In genomic region chr7:156516791-156517378, GRCh38 we compare ENCODE assay signal across 21 cellular contexts.
DNase-seq lines count a peak whose midpoint lies in the region; TF ChIP-seq lines count a peak whose summit lies in the region.
"Had no signal": no experiment of that assay in that cellular context is flagged by ENCODE, and none has a peak within 500 bp of the region (broad histone marks: within the 10 kb centered on the region; RNA-seq: fewer than 3 reads in every experiment).

No MANE protein-coding gene starts in this region.

- TF ChIP-seq EP300 in transverse colon (IDR thresholded peaks at IDR 0.05; ENCODE audit: low read depth), result no peak

- TF ChIP-seq CTCF in HEK293 (tag by site-specific recombination; IDR thresholded peaks at IDR 0.05) (no peak), colonic mucosa (IDR thresholded peaks at IDR 0.05) (no peak), liver (IDR thresholded peaks at IDR 0.05; ENCODE audit: low read depth, low read length, missing input control) (no peak), transverse colon (IDR thresholded peaks at IDR 0.05) (no peak), A673 (conservative IDR thresholded peaks at IDR 0.05; ENCODE audit: low read depth, low read length) (no peak)

- H3K4me3 ChIP-seq in HEK293 (ENCODE audit: low read depth, low read length), result no peak overlapping the region
- peak overlapping the region; percentile 13 for H3K4me3 ChIP-seq in colonic mucosa
- peak overlapping the region; percentile 40 to 87 (median 66) for H3K4me3 ChIP-seq in liver (ENCODE audit: low read depth in 1 of 3, low read length in 3 of 3)
- H3K4me3 ChIP-seq in transverse colon, result peak overlapping the region in 2 of 4 donors; percentile 11 to 35
- H3K4me3 ChIP-seq in A673 (ENCODE audit: low read depth, low read length, poor library complexity, severe bottlenecking), result no peak overlapping the region
- H3K4me3 ChIP-seq: A549, BLaER1, GM12878 had no signal

- intact Hi-C loops in colonic mucosa (cut with DNase I) (no loop called here), transverse colon (cut with DNase I; ENCODE audit: low total_unique reads) (no loop called here), A673 (cut with micrococcal nuclease; ENCODE audit: unreplicated experiment) (no loop called here)

- CTCF ChIA-PET in HEK293 (lab: Yijun Ruan, JAX), result no interaction called here
- CTCF ChIA-PET in A673 (lab: Charles Lee), result no interaction called here

- TF ChIP-seq POLR2A in transverse colon (IDR thresholded peaks at IDR 0.05), result peak; percentile 35

- no TSS peak for BruUV-seq in A673 (replicated peaks; lab: Mats Ljungman, UMichigan)

- H3K27me3 ChIP-seq in colonic mucosa (no peaks in the 10 kb centered on the region), liver (ENCODE audit: control insufficient read depth in 4 of 4, insufficient read depth in 4 of 4, low read length in 3 of 4) (no peaks in the 10 kb centered on the region), transverse colon (no peaks in the 10 kb centered on the region), A673 (replicated peaks; ENCODE audit: insufficient read depth, low read depth, low read length, poor library complexity) (peaks cover 3% of the 10 kb centered on the region)
- H3K27me3 ChIP-seq: BLaER1 had no signal

- no peaks in the 10 kb centered on the region for H3K9me3 ChIP-seq in HEK293 (ENCODE audit: control insufficient read depth, insufficient read depth, low read depth, low read length)
- H3K9me3 ChIP-seq in colonic mucosa, result no peaks in the 10 kb centered on the region
- H3K9me3 ChIP-seq in liver (ENCODE audit: control insufficient read depth in 4 of 4, low read length in 3 of 4), result no peaks in the 10 kb centered on the region
- H3K9me3 ChIP-seq in transverse colon, result no peaks in the 10 kb centered on the region
- H3K9me3 ChIP-seq in A673 (ENCODE audit: low read depth, low read length, poor library complexity, severe bottlenecking), result no peaks in the 10 kb centered on the region
- H3K9me3 ChIP-seq: A549 had no signal

- no peak overlapping the region for H3K27ac ChIP-seq in HEK293 (ENCODE audit: extremely low read depth, low read depth, low read length)
- no peak overlapping the region for H3K27ac ChIP-seq in colonic mucosa
- peak overlapping the region; percentile 86 to 95 for H3K27ac ChIP-seq in liver (ENCODE audit: low read depth in 1 of 2, low read length in 2 of 2)
- H3K27ac ChIP-seq in transverse colon, result peak overlapping the region; percentile 3 to 66 (median 58)
- H3K27ac ChIP-seq in A673 (ENCODE audit: low read depth, low read length, poor library complexity, severe bottlenecking), result no peak overlapping the region
- H3K27ac ChIP-seq: A549, BLaER1, KMS-11 had no signal

- POLR2A ChIA-PET in HEK293 (lab: Yijun Ruan, JAX), result no interaction called here
- POLR2A ChIA-PET in A673 (lab: Charles Lee; ENCODE audit: low non-redundant PET), result no interaction called here

- H3K36me3 ChIP-seq in HEK293 (ENCODE audit: control insufficient read depth in 2 of 2, insufficient read depth in 1 of 2, low read length in 2 of 2), result no peaks in the 10 kb centered on the region
- H3K36me3 ChIP-seq in colonic mucosa, result no peaks in the 10 kb centered on the region
- H3K36me3 ChIP-seq in liver (ENCODE audit: control insufficient read depth in 4 of 4, insufficient read depth in 3 of 4, low read depth in 1 of 4, low read length in 3 of 4), result no peaks in the 10 kb centered on the region
- no peaks in the 10 kb centered on the region for H3K36me3 ChIP-seq in transverse colon
- no peaks in the 10 kb centered on the region for H3K36me3 ChIP-seq in A673 (ENCODE audit: insufficient read depth, low read length, poor library complexity, severe bottlenecking)
- H3K36me3 ChIP-seq: BLaER1 had no signal

- in situ Hi-C loops in transverse colon (cut with MboI; ENCODE audit: low pct_ligation_motif_present in 1 of 4, low pct_unique_long_range_greater_than_20kb in 1 of 4, low sequenced_read_pairs in 3 of 4), result no loop called here

- H3K9ac ChIP-seq in colonic mucosa (ENCODE audit: low read depth in 2 of 2, low read length in 2 of 2) (peak overlapping the region; percentile 26 to 52), liver (ENCODE audit: low read depth in 1 of 2, low read length in 2 of 2) (peak overlapping the region; percentile 86 to 95)
- H3K9ac ChIP-seq: BLaER1, KMS-11 had no signal

- DNase-seq in colonic mucosa (no peak), transverse colon (no peak), A673 (ENCODE audit: low spot score) (no peak)
- DNase-seq in activated naive CD4-positive, alpha-beta T cell treated with anti-CD3 and anti-CD28 coated beads, Interleukin-2, amount 50 U/mL, for 16 hours, result no peak
- DNase-seq in activated CD4-positive, alpha-beta T cell treated with anti-CD3 and anti-CD28 coated beads, Interleukin-2, amount 50 U/mL, for 48 hours, result no peak
- DNase-seq: CD4-positive, alpha-beta memory T cell; EL; GOT3; MV-4-11; NCI-H1694 treated with DMSO at 0.1 percent for 48 hours; NCI-H2107; NCI-H510A; NCI-H774; OCI-M1; SIG-M5 had no signal

- no peak for TF ChIP-seq RAD21 in liver (IDR thresholded peaks at IDR 0.05)

- WGBS in liver, result 58% methylated on average over 2 of the region's 2 CpGs
- 73 to 78% methylated on average over 1 to 2 of the region's 2 CpGs for WGBS in transverse colon (ENCODE audit: low coverage in 1 of 2), 2 donors

- H3K4me1 ChIP-seq in HEK293 (ENCODE audit: control insufficient read depth, insufficient read depth, low read length) (no peaks in the 10 kb centered on the region), colonic mucosa (no peaks in the 10 kb centered on the region), liver (ENCODE audit: control insufficient read depth in 4 of 4, insufficient read depth in 4 of 4, low read length in 3 of 4) (peaks cover 5 to 16% (median 8%) of the 10 kb centered on the region in 4 donors), transverse colon (no peaks in the 10 kb centered on the region), A673 (ENCODE audit: insufficient read depth, low read length, poor library complexity, severe bottlenecking) (no peaks in the 10 kb centered on the region)

TF ChIP-seq in HEK293, 187 proteins besides CTCF, POLR2A, EP300 and RAD21:
- TF ChIP-seq ZNF776 (tag by site-specific recombination; IDR thresholded peaks at IDR 0.05; ENCODE audit: borderline replicate concordance), result no peak
- TF ChIP-seq ZBTB48 (tag by site-specific recombination; IDR thresholded peaks at IDR 0.05), result no peak
- no peak for TF ChIP-seq HOXD13 (CRISPR knock-in tag; IDR thresholded peaks at IDR 0.05; ENCODE audit: borderline replicate concordance)
- no peak for TF ChIP-seq ZEB2 (tag by site-specific recombination; IDR thresholded peaks at IDR 0.05)
- no peak for TF ChIP-seq KLF8 (tag by site-specific recombination; IDR thresholded peaks at IDR 0.05)
- 0 out of 2 replicates have a peak, but pooled peaks have one; percentile 9 for TF ChIP-seq ZNF202 (tag by site-specific recombination; IDR thresholded peaks at IDR 0.05; ENCODE audit: borderline replicate concordance)
- peak; percentile 55; the same call in 1 of the 2 replicates for TF ChIP-seq EGR2 (tag by site-specific recombination; IDR thresholded peaks at IDR 0.05; ENCODE audit: low read depth)
- TF ChIP-seq, protein P1, sequence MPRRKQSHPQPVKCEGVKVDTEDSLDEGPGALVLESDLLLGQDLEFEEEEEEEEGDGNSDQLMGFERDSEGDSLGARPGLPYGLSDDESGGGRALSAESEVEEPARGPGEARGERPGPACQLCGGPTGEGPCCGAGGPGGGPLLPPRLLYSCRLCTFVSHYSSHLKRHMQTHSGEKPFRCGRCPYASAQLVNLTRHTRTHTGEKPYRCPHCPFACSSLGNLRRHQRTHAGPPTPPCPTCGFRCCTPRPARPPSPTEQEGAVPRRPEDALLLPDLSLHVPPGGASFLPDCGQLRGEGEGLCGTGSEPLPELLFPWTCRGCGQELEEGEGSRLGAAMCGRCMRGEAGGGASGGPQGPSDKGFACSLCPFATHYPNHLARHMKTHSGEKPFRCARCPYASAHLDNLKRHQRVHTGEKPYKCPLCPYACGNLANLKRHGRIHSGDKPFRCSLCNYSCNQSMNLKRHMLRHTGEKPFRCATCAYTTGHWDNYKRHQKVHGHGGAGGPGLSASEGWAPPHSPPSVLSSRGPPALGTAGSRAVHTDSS (tag by site-specific recombination; IDR thresholded peaks at IDR 0.05), result no peak
TF ChIP-seq in HEK293: peak in this region for 2.

TF ChIP-seq in liver, 16 proteins besides CTCF, POLR2A, EP300 and RAD21:
- TF ChIP-seq GABPA (IDR thresholded peaks at IDR 0.05 in 1 of 2, conservative IDR thresholded peaks at IDR 0.05 in 1 of 2), result no peak
- no peak for TF ChIP-seq EGR1 (IDR thresholded peaks at IDR 0.05; ENCODE audit: low read depth in 2 of 2)
- TF ChIP-seq, protein P2, sequence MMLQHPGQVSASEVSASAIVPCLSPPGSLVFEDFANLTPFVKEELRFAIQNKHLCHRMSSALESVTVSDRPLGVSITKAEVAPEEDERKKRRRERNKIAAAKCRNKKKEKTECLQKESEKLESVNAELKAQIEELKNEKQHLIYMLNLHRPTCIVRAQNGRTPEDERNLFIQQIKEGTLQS (IDR thresholded peaks at IDR 0.05), result no peak
- no peak for TF ChIP-seq HNF4A (conservative IDR thresholded peaks at IDR 0.05)

Comparison
In these comparisons a context has a peak if more than half of its experiments do, and no peak if none do; other contexts are left out.
1. H3K27ac ChIP-seq: peak in liver (2 of 2) and transverse colon (4 of 4); none in HEK293 (single experiment), colonic mucosa (single experiment) and A673 (single experiment).
2. H3K4me3 ChIP-seq: peak in colonic mucosa (single experiment) and liver (3 of 3); none in HEK293 (single experiment) and A673 (single experiment).